In genomic region chr2:71469403-71470398, GRCh38 we compare ENCODE assay signal across 28 cellular contexts. TPM values are rescaled to one million over a fixed set of nuclear protein-coding genes. Genes with fewer than 3 reads are reported as not detected.
DNase-seq lines count a peak whose midpoint lies in the region; ATAC-seq and TF ChIP-seq lines count a peak whose summit lies in the region.
"Had no signal": no experiment of that assay in that cellular context is flagged by ENCODE, and none has a peak within 500 bp of the region (broad histone marks: within the 10 kb centered on the region; RNA-seq: fewer than 3 reads in every experiment).

No MANE protein-coding gene starts in this region.

- H3K27me3 ChIP-seq in right atrium auricular region (no peaks in the 10 kb centered on the region), gastrocnemius medialis (no peaks in the 10 kb centered on the region)
- H3K27me3 ChIP-seq: Peyer's patch had no signal

- no peak overlapping the region for H3K4me3 ChIP-seq in right atrium auricular region
- no peak overlapping the region for H3K4me3 ChIP-seq in gastrocnemius medialis
- H3K4me3 ChIP-seq: BLaER1, dorsolateral prefrontal cortex, Peyer's patch, prostate gland, transverse colon had no signal

- peaks cover 62% of the 10 kb centered on the region for H3K4me1 Mint-ChIP-seq in endothelial cell (ENCODE audit: unreplicated experiment)

- H3K4me1 ChIP-seq in right atrium auricular region (peaks cover 0 to 54% of the 10 kb centered on the region in 2 donors), gastrocnemius medialis (peaks cover 68 to 69% of the 10 kb centered on the region in 2 donors)
- H3K4me1 ChIP-seq: Caco-2, prostate gland had no signal

- H3K36me3 ChIP-seq in right atrium auricular region: no peaks in the 10 kb centered on the region
- H3K36me3 ChIP-seq in gastrocnemius medialis: peaks cover 0 to 4% of the 10 kb centered on the region in 2 donors
- H3K36me3 ChIP-seq: BLaER1, lower lobe of right lung, Peyer's patch, prostate gland, transverse colon had no signal

- DNase-seq in OCI-M1 (lab: John Stamatoyannopoulos, UW) (peak; percentile 50), endothelial cell (ENCODE audit: low spot score) (no peak), right atrium auricular region (ENCODE audit: low spot score) (no peak), gastrocnemius medialis (peak; percentile 69 to 87), DMS 273 treated with DMSO at 0.1 percent for 48 hours (lab: John Stamatoyannopoulos, UW) (no peak)
- DNase-seq in stimulated activated CD4-positive, alpha-beta T cell treated with anti-CD3 and anti-CD28 coated beads, Interleukin-2, amount 100 ng/mL, for 48 hours: no peak
- DNase-seq: activated CD4-positive, alpha-beta T cell treated with anti-CD3 and anti-CD28 coated beads for 36 hours; activated effector memory CD4-positive, alpha-beta T cell treated with Interleukin-2 at 50 U/mL for 16 hours; activated naive CD8-positive, alpha-beta T cell treated with anti-CD3 and anti-CD28 coated beads, Interleukin-2, amount 10 ng/mL, durations not matched to agents 7 days and 5 days; activated T-cell treated with anti-CD3 and anti-CD28 coated beads for 4 hours; Caco-2; DMS79 treated with DMSO at 0.1 percent for 48 hours; dorsolateral prefrontal cortex; GF-D8; H9; kidney; lower lobe of right lung; NCI-H1105; NCI-H1930; NCI-H69; Peyer's patch; small intestine; stimulated activated CD4-positive, alpha-beta T cell treated with anti-CD3 and anti-CD28 coated beads, Interleukin-1b, Interleukin-23, amount 100 ng/mL, for 48 hours; transverse colon had no signal

- H3K4me3 Mint-ChIP-seq in endothelial cell (ENCODE audit: unreplicated experiment): peak overlapping the region; percentile 99
- H3K4me3 Mint-ChIP-seq: activated CD4-positive, alpha-beta T cell treated with anti-CD3 and anti-CD28 coated beads for 36 hours; activated naive CD8-positive, alpha-beta T cell treated with anti-CD3 and anti-CD28 coated beads, Interleukin-2, amount 10 ng/mL, durations not matched to agents 7 days and 5 days; H9 had no signal

- H3K9me3 Mint-ChIP-seq in endothelial cell (ENCODE audit: unreplicated experiment): no peaks in the 10 kb centered on the region
- H3K9me3 Mint-ChIP-seq: activated naive CD8-positive, alpha-beta T cell treated with anti-CD3 and anti-CD28 coated beads, Interleukin-2, amount 10 ng/mL, durations not matched to agents 7 days and 5 days; H9 had no signal

- peaks cover 61% of the 10 kb centered on the region for H3K36me3 Mint-ChIP-seq in endothelial cell (ENCODE audit: low read depth, unreplicated experiment)
- H3K36me3 Mint-ChIP-seq: activated naive CD8-positive, alpha-beta T cell treated with anti-CD3 and anti-CD28 coated beads, Interleukin-2, amount 10 ng/mL, durations not matched to agents 7 days and 5 days had no signal

- intact Hi-C loops in gastrocnemius medialis (cut with DNase I; ENCODE audit: low total_unique reads): loop anchor here (2.0 kb wide), 1 partner anchor 15 kb away; no protein-coding TSS in a partner anchor

- H3K9me3 ChIP-seq in right atrium auricular region: no peaks in the 10 kb centered on the region
- H3K9me3 ChIP-seq in gastrocnemius medialis: no peaks in the 10 kb centered on the region
- H3K9me3 ChIP-seq: BLaER1, Caco-2, lower lobe of right lung, Peyer's patch, prostate gland, transverse colon had no signal

- H3K27ac Mint-ChIP-seq in endothelial cell (ENCODE audit: unreplicated experiment): peak overlapping the region; percentile 94
- H3K27ac Mint-ChIP-seq: activated CD4-positive, alpha-beta T cell treated with anti-CD3 and anti-CD28 coated beads for 36 hours; activated naive CD8-positive, alpha-beta T cell treated with anti-CD3 and anti-CD28 coated beads, Interleukin-2, amount 10 ng/mL, durations not matched to agents 7 days and 5 days; H9 had no signal

- peaks cover 12% of the 10 kb centered on the region for H3K27me3 Mint-ChIP-seq in endothelial cell (ENCODE audit: unreplicated experiment)

- TF ChIP-seq POLR2A in gastrocnemius medialis (IDR thresholded peaks at IDR 0.05): peak; percentile 9 to 45
- no peak for TF ChIP-seq POLR2A in GM18505 (IDR thresholded peaks at IDR 0.05; ENCODE audit: borderline replicate concordance, extremely low read depth, insufficient read depth, insufficient read length)

- H3K27ac ChIP-seq in right atrium auricular region: peak overlapping the region; percentile 57 to 73
- peak overlapping the region; percentile 77 to 99 (median 86) for H3K27ac ChIP-seq in gastrocnemius medialis
- H3K27ac ChIP-seq: BLaER1, dorsolateral prefrontal cortex, lower lobe of right lung, Peyer's patch, prostate gland, transverse colon had no signal

- in situ Hi-C loops in gastrocnemius medialis (cut with MboI; ENCODE audit: low sequenced_read_pairs in 4 of 4): loop anchor here in 2 of 4 donors (5.0 to 10.0 kb wide), 2 partner anchors 38 to 45 kb away; no protein-coding TSS in a partner anchor

- TF ChIP-seq CTCF in endothelial cell (IDR thresholded peaks at IDR 0.05; ENCODE audit: unreplicated experiment): no peak
- TF ChIP-seq CTCF in right atrium auricular region (IDR thresholded peaks at IDR 0.05): no peak
- TF ChIP-seq CTCF in gastrocnemius medialis (IDR thresholded peaks at IDR 0.05 in 4 of 5, conservative IDR thresholded peaks at IDR 0.05 in 1 of 5): no peak

- ATAC-seq in gastrocnemius medialis (peak; percentile 84 to 88), HG03039 (IDR thresholded peaks at IDR 0.05; ENCODE audit: unreplicated experiment) (no peak), GM18505 (IDR thresholded peaks at IDR 0.05; ENCODE audit: unreplicated experiment) (no peak)
- ATAC-seq: activated CD4-positive, alpha-beta T cell treated with anti-CD3 and anti-CD28 coated beads for 36 hours; lower lobe of right lung had no signal

RNA-seq across cellular contexts. Expression of gene DYSF, which starts 16.3 kb away (rescaled TPM):
- total RNA-seq in endothelial cell (ENCODE audit: unreplicated experiment): 566 TPM
- 10 to 100 TPM; 31.3 to 52.1 TPM for total RNA-seq in right atrium auricular region
- 100 to 1,000 TPM in 2 of 4 donors, 10 to 100 TPM in 2; 40.7 to 267 (median 153) TPM for total RNA-seq in gastrocnemius medialis

Comparison
In these comparisons a context has a peak if more than half of its experiments do, and no peak if none do; other contexts are left out.
1. DNase-seq: peak in OCI-M1 (single experiment) and gastrocnemius medialis (2 of 2); none in endothelial cell (single experiment), right atrium auricular region (single experiment), DMS 273 treated with DMSO at 0.1 percent for 48 hours (single experiment) and stimulated activated CD4-positive, alpha-beta T cell treated with anti-CD3 and anti-CD28 coated beads, Interleukin-2, amount 100 ng/mL, for 48 hours (0 of 2).
2. ATAC-seq: peak in gastrocnemius medialis (2 of 2); none in HG03039 (single experiment) and GM18505 (single experiment).